Comparison of ENCODE assay signal across 12 cellular contexts in the genomic region with DNA sequence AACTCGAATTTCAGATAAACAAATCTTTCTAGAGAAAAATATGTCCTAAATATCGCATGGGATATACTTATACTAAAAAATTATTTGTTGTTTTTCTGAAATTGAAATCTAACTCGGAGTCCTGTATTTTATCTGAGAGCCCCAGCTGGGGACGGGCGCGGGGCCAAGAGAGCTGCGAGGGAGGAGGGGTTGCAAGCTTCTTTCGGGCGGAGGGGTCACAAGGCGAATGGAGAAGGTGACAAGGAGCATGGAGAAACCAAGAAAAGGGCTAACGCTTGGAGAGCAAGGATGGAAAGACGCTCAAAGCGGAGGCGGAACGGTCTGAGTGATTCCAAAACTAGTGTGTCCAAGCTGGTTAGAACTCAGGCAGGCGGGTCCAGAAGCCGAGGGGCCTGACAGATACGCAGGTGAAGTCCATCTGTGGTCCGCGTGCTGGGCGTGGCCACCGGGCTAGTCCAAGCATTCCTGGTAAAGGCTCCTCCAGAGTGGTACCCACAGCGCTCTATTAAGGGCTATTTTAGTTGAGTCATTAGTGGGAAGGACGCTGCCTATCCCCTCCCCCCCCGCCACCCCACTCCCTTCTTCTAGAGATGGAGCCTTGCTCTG. TPM values are rescaled to one million over a fixed set of nuclear protein-coding genes. Genes with fewer than 3 reads are reported as not detected.
DNase-seq lines count a peak whose midpoint lies in the region; ATAC-seq and TF ChIP-seq lines count a peak whose summit lies in the region.
"Had no signal": no experiment of that assay in that cellular context is flagged by ENCODE, and none has a peak within 500 bp of the region (broad histone marks: within the 10 kb centered on the region; RNA-seq: fewer than 3 reads in every experiment).

No MANE protein-coding gene starts in this region.

- in situ Hi-C loops in GM23248 (cut with MboI) = no loop called here

- no peaks in the 10 kb centered on the region for H3K9me2 ChIP-seq in GM23248 (ENCODE audit: insufficient read depth)

- H3K4ac ChIP-seq in mesendoderm (ENCODE audit: low read depth, low read length) = no peak overlapping the region

- peaks cover 57% of the 10 kb centered on the region for H3K27me3 ChIP-seq in GM23248 (replicated peaks; ENCODE audit: insufficient read depth)
- H3K27me3 ChIP-seq in endodermal cell (ENCODE audit: control insufficient read depth, insufficient read depth, low read length, poor library complexity, severe bottlenecking) = peaks cover 43% of the 10 kb centered on the region
- peaks cover 13% of the 10 kb centered on the region for H3K27me3 ChIP-seq in mesendoderm (ENCODE audit: insufficient read depth, low read length, poor library complexity)
- H3K27me3 ChIP-seq in prostate gland (replicated peaks; ENCODE audit: insufficient read depth) = no peaks in the 10 kb centered on the region
- H3K27me3 ChIP-seq: thyroid gland had no signal

- no peaks in the 10 kb centered on the region for H3K36me3 Mint-ChIP-seq in endodermal cell (ENCODE audit: low read depth)
- H3K36me3 Mint-ChIP-seq in osteocyte (ENCODE audit: unreplicated experiment) = no peaks in the 10 kb centered on the region

- H3K79me2 ChIP-seq in GM23248 (ENCODE audit: insufficient read depth) (no peaks in the 10 kb centered on the region), mesendoderm (ENCODE audit: control insufficient read depth, insufficient read depth, low read length) (no peaks in the 10 kb centered on the region)

- 11% methylated on average over 23 to 25 of the region's 25 CpGs for WGBS in GM23248 (ENCODE audit: low coverage in 1 of 2, low lambda C conversion rate in 2 of 2, missing lambda C conversion rate in 2 of 2), 2 experiments
- 29 to 35% methylated on average over 13 to 24 of the region's 25 CpGs for WGBS in endodermal cell (ENCODE audit: insufficient coverage in 1 of 2, insufficient read length in 1 of 2), 2 experiments
- no CpG with 5 or more reads among the region's 25 CpGs for WGBS in mesendoderm (ENCODE audit: extremely low coverage, insufficient coverage, low lambda C conversion rate)
- 23% methylated on average over 25 of the region's 25 CpGs for WGBS in prostate gland

- H3K27ac ChIP-seq in GM23248 = no peak overlapping the region
- H3K27ac ChIP-seq in endodermal cell (ENCODE audit: low read depth, low read length) = no peak overlapping the region
- no peak overlapping the region for H3K27ac ChIP-seq in mesendoderm (ENCODE audit: low read depth, low read length)
- no peak overlapping the region for H3K27ac ChIP-seq in prostate gland
- H3K27ac ChIP-seq: epithelial cell of prostate, thyroid gland had no signal

- H2AFZ ChIP-seq in GM23248 = no peak overlapping the region

- no peak for DNase-seq in GM23248
- peak; percentile 47 for DNase-seq in NCI-H69 (lab: John Stamatoyannopoulos, UW)
- peak; percentile 75 for DNase-seq in endodermal cell
- no peak for DNase-seq in osteocyte (ENCODE audit: extremely low spot score, unreplicated experiment)
- no peak for DNase-seq in mesendoderm
- DNase-seq in prostate gland (ENCODE audit: low spot score) = no peak
- DNase-seq: activated effector memory CD4-positive, alpha-beta T cell treated with Interleukin-2 at 50 U/mL for 16 hours; NCI-H446 had no signal

- no peak for TF ChIP-seq POLR2A in prostate gland (IDR thresholded peaks at IDR 0.05)

- H2BK5ac ChIP-seq in mesendoderm (ENCODE audit: low read length) = no peak overlapping the region

- H3K4me1 Mint-ChIP-seq in endodermal cell = peaks cover 22% of the 10 kb centered on the region
- peaks cover 18% of the 10 kb centered on the region for H3K4me1 Mint-ChIP-seq in osteocyte (ENCODE audit: unreplicated experiment)

- no peak overlapping the region for H3K9ac ChIP-seq in GM23248
- H3K9ac ChIP-seq in endodermal cell (ENCODE audit: extremely low read depth, low read length, poor library complexity, severe bottlenecking) = no peak overlapping the region
- H3K9ac ChIP-seq in mesendoderm (ENCODE audit: low read length) = no peak overlapping the region

- H3K36me3 ChIP-seq in GM23248 (ENCODE audit: low read depth) (no peaks in the 10 kb centered on the region), endodermal cell (ENCODE audit: control insufficient read depth, insufficient read depth, low read length) (no peaks in the 10 kb centered on the region), mesendoderm (ENCODE audit: control insufficient read depth, insufficient read depth, low read length) (no peaks in the 10 kb centered on the region), prostate gland (no peaks in the 10 kb centered on the region)
- H3K36me3 ChIP-seq: thyroid gland had no signal

- H3K79me1 ChIP-seq in mesendoderm (ENCODE audit: low read length) = no peaks in the 10 kb centered on the region

- H4K5ac ChIP-seq in mesendoderm (ENCODE audit: low read length) = no peak overlapping the region

- H3K4me3 Mint-ChIP-seq in endodermal cell (peak overlapping the region; percentile 58), osteocyte (ENCODE audit: unreplicated experiment) (peak overlapping the region; percentile 71)

- H3K27ac Mint-ChIP-seq in endodermal cell (no peak overlapping the region), osteocyte (ENCODE audit: unreplicated experiment) (no peak overlapping the region)

- H2BK120ac ChIP-seq in mesendoderm (ENCODE audit: low read depth, low read length) = no peak overlapping the region

- no peak overlapping the region for H2AK5ac ChIP-seq in mesendoderm (ENCODE audit: low read length)

- H4K8ac ChIP-seq in mesendoderm (ENCODE audit: low read depth, low read length) = no peak overlapping the region

- peaks cover 12% of the 10 kb centered on the region for H3K4me1 ChIP-seq in GM23248 (ENCODE audit: insufficient read depth)
- no peaks in the 10 kb centered on the region for H3K4me1 ChIP-seq in endodermal cell (ENCODE audit: control insufficient read depth, insufficient read depth, low read length)
- peaks cover 2% of the 10 kb centered on the region for H3K4me1 ChIP-seq in mesendoderm (ENCODE audit: control insufficient read depth, low read depth, low read length)
- H3K4me1 ChIP-seq in prostate gland (replicated peaks) = no peaks in the 10 kb centered on the region

- H3K23ac ChIP-seq in mesendoderm (ENCODE audit: low read length) = no peak overlapping the region

- peak overlapping the region; percentile 40 for H3K4me3 ChIP-seq in GM23248
- peak overlapping the region; percentile 79 for H3K4me3 ChIP-seq in endodermal cell (ENCODE audit: low read length)
- H3K4me3 ChIP-seq in mesendoderm (ENCODE audit: low read length) = no peak overlapping the region
- H3K4me3 ChIP-seq in prostate gland = peak overlapping the region in 1 of 2 donors; percentile 36

- no peaks in the 10 kb centered on the region for H3K9me3 Mint-ChIP-seq in endodermal cell
- no peaks in the 10 kb centered on the region for H3K9me3 Mint-ChIP-seq in osteocyte (ENCODE audit: unreplicated experiment)

- TF ChIP-seq CTCF in endodermal cell (conservative IDR thresholded peaks at IDR 0.05) (no peak), osteocyte (IDR thresholded peaks at IDR 0.05) (no peak), prostate gland (IDR thresholded peaks at IDR 0.05) (no peak)

- no peak overlapping the region for H2BK15ac ChIP-seq in mesendoderm (replicated peaks; ENCODE audit: low read depth)

- H3K56ac ChIP-seq in mesendoderm (ENCODE audit: low read length) = no peak overlapping the region

- no peaks in the 10 kb centered on the region for H4K20me1 ChIP-seq in GM23248 (ENCODE audit: insufficient read depth)

- H3K9me3 ChIP-seq in GM23248 (ENCODE audit: low read depth) (no peaks in the 10 kb centered on the region), endodermal cell (ENCODE audit: control insufficient read depth, low read length) (peaks cover 9% of the 10 kb centered on the region), prostate gland (no peaks in the 10 kb centered on the region)
- H3K9me3 ChIP-seq: thyroid gland had no signal

- no peak overlapping the region for H3K18ac ChIP-seq in mesendoderm (ENCODE audit: low read length)

- peaks cover 58% of the 10 kb centered on the region for H3K27me3 Mint-ChIP-seq in endodermal cell (ENCODE audit: insufficient read depth)
- H3K27me3 Mint-ChIP-seq in osteocyte (ENCODE audit: unreplicated experiment) = peaks cover 61% of the 10 kb centered on the region

- H3F3A ChIP-seq in GM23248 (ENCODE audit: insufficient read depth) = 0 out of 2 replicates have a peak, but pooled peaks cover 4% of the 10 kb centered on the region

- ATAC-seq in HG03039 (IDR thresholded peaks at IDR 0.05; ENCODE audit: unreplicated experiment) = no peak
- no peak for ATAC-seq in GM18502 (IDR thresholded peaks at IDR 0.05; ENCODE audit: poor library complexity, unreplicated experiment)

- intact Hi-C loops in prostate gland (cut with DNase I) = no loop called here

- H3K4me2 ChIP-seq in GM23248 (ENCODE audit: unreplicated experiment) (peak overlapping the region; percentile 51), mesendoderm (ENCODE audit: low read length) (no peak overlapping the region)

RNA-seq across cellular contexts. Expression of a gene that starts 41.5 kb away (rescaled TPM):
- 46.5 and 50.7 TPM in 2 replicates for total RNA-seq in GM23248 (2014; rRNA removed; shearing (Covaris generic))
- polyA plus RNA-seq in GM23248 (2016; fragmentation: Nextera tagmentation; extraction: Ambion mirVana) = 47.3 and 49.2 TPM in 2 replicates
- total RNA-seq in endodermal cell (1 to 10 TPM; 8.1 to 8.9 TPM), osteocyte (48.1 and 51.6 TPM in 2 replicates), prostate gland (10 to 100 TPM; 25.6 to 32.7 TPM)
- 6.7 TPM for polyA plus RNA-seq in endodermal cell (2013, experiment 1 of 2)
- polyA plus RNA-seq in endodermal cell (2013, experiment 2 of 2) = 6.1 TPM
- polyA plus RNA-seq in mesendoderm (2013, experiment 1 of 2) = 6.2 TPM
- 6.1 TPM for polyA plus RNA-seq in mesendoderm (2013, experiment 2 of 2)

Comparison
In these comparisons a context has a peak if more than half of its experiments do, and no peak if none do; other contexts are left out.
1. DNase-seq: peak in NCI-H69 (single experiment) and endodermal cell (single experiment); none in GM23248 (single experiment), osteocyte (single experiment), mesendoderm (single experiment) and prostate gland (single experiment).